1 cellular context compared by ENCODE assay signal in the genomic region with DNA sequence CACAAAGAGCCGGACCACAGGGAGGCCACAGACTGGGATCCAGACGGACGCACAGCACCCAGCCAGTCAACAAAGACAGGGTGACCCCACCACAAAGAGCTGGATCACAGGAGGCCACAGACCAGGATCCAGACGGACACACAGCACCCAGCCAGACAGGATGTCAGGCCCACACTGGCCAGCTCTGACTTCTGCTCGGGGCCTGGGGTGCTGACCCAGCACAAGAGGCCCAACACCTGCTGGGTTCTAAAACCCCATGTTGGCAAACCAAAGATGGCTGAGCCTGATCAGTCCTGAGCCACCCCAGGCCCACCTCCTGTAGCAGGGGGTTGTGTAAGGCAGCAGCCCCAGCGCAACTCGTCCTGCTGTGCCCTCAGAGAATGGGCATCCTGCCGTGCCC.
A peak's percentile ranks its signal among the peaks of the same experiment; 100 is the strongest.
TF ChIP-seq lines count a peak whose summit lies in the region.

No MANE protein-coding gene starts in this region.

TF ChIP-seq in HepG2, 621 proteins besides CTCF, POLR2A, EP300 and RAD21:
- no peak for TF ChIP-seq BRD4 (CRISPR knock-in tag; IDR thresholded peaks at IDR 0.05)
- 0 out of 2 replicates have a peak, but pooled peaks have one; percentile 16 for TF ChIP-seq RBFOX2 (IDR thresholded peaks at IDR 0.05; ENCODE audit: low read depth, low read length)
- TF ChIP-seq ZNF101 (CRISPR knock-in tag; IDR thresholded peaks at IDR 0.05; ENCODE audit: borderline replicate concordance, low read depth), result no peak
- TF ChIP-seq, protein P1, sequence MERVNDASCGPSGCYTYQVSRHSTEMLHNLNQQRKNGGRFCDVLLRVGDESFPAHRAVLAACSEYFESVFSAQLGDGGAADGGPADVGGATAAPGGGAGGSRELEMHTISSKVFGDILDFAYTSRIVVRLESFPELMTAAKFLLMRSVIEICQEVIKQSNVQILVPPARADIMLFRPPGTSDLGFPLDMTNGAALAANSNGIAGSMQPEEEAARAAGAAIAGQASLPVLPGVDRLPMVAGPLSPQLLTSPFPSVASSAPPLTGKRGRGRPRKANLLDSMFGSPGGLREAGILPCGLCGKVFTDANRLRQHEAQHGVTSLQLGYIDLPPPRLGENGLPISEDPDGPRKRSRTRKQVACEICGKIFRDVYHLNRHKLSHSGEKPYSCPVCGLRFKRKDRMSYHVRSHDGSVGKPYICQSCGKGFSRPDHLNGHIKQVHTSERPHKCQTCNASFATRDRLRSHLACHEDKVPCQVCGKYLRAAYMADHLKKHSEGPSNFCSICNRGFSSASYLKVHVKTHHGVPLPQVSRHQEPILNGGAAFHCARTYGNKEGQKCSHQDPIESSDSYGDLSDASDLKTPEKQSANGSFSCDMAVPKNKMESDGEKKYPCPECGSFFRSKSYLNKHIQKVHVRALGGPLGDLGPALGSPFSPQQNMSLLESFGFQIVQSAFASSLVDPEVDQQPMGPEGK (CRISPR knock-in tag; IDR thresholded peaks at IDR 0.05), result no peak
- no peak for TF ChIP-seq KDM2A (CRISPR knock-in tag; IDR thresholded peaks at IDR 0.05; ENCODE audit: borderline replicate concordance, low read depth)
- TF ChIP-seq GTF2F1 (IDR thresholded peaks at IDR 0.05; ENCODE audit: low read length), result no peak
- TF ChIP-seq, protein P2, sequence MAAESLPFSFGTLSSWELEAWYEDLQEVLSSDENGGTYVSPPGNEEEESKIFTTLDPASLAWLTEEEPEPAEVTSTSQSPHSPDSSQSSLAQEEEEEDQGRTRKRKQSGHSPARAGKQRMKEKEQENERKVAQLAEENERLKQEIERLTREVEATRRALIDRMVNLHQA (CRISPR knock-in tag; IDR thresholded peaks at IDR 0.05), result no peak
